ENCODE assay signal across 1 cellular context in the genomic region with DNA sequence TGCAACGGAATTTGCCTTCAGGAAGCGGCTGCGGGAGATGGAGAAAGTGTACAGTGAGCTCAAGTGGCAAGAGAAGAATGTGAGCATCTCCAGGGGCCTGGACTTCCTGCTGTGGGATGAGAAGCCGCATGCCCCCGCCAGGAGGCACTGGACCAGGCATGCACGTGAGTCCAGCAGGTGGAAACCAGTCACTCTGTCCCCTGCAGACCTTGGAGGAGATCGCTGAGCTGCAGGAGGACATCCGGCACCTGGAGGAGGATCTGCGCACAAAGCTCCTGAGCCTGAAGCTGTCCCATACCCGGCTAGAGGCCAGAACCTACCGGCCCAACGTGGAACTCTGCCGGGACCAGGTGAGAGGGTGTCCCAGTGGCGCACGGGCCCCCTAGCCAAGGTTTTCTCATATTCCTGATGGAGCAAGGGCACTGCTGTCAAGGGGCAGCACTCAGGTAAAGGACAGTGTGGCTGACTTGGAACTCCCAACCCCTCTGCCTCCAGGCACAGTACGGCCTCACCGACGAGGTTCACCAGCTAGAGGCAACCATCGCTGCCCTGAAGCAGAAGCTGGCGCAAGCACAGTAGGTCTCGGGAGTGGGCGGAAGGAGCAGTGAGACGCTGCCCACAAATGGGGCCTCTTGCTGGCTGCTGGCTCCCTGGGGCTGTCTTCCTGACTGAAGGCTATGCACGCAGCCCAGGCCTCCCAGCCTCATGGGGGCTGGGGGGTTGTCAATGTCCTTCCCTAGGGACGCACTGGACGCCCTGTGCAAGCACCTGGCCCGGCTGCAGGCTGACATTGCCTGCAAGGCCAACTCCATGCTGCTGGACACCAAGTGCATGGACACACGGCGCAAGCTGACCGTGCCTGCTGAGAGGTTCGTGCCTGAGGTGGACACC.
TF ChIP-seq lines count a peak whose summit lies in the region.

No MANE protein-coding gene starts in this region.

TF ChIP-seq in endothelial cell of umbilical vein, 7 proteins besides CTCF, POLR2A, EP300 and RAD21:
- TF ChIP-seq GATA2 (IDR thresholded peaks at IDR 0.05; ENCODE audit: insufficient read depth, insufficient read length, low read depth, low read length) (no peak), MAX (IDR thresholded peaks at IDR 0.05; ENCODE audit: insufficient read depth, insufficient read length) (no peak), MYC (IDR thresholded peaks at IDR 0.05; ENCODE audit: low read depth, low read length) (no peak), POLR2AphosphoS5 (IDR thresholded peaks at IDR 0.05; ENCODE audit: insufficient read depth, low read depth, low read length) (no peak), EZH2 (IDR thresholded peaks at IDR 0.05; ENCODE audit: borderline replicate concordance, low read depth, low read length, severe bottlenecking) (no peak), FOS (IDR thresholded peaks at IDR 0.05; ENCODE audit: borderline replicate concordance, insufficient read depth, low read length) (no peak), JUN (IDR thresholded peaks at IDR 0.05; ENCODE audit: borderline replicate concordance, insufficient read depth, insufficient read length, low read depth) (no peak)
